ENCODE assay signal across 2 cellular contexts in genomic region chr22:20526305-20526627, GRCh38.
TF ChIP-seq lines count a peak whose summit lies in the region.

No MANE protein-coding gene starts in this region.

TF ChIP-seq in A549, 52 proteins besides CTCF, POLR2A, EP300 and RAD21:
- TF ChIP-seq POLR2AphosphoS2 (conservative IDR thresholded peaks at IDR 0.05; ENCODE audit: low read length), result no peak
- TF ChIP-seq HDAC2 (IDR thresholded peaks at IDR 0.05), result no peak

TF ChIP-seq in K562, 482 proteins besides CTCF, POLR2A, EP300 and RAD21:
- TF ChIP-seq PHF8 (IDR thresholded peaks at IDR 0.05; ENCODE audit: borderline replicate concordance, low read length), result 0 out of 2 replicates have a peak, but pooled peaks have one; percentile 9
- peak; percentile 57; the same call in 1 of the 2 replicates for TF ChIP-seq ZNF668 (CRISPR knock-in tag; IDR thresholded peaks at IDR 0.05)
- TF ChIP-seq ZNF696 (CRISPR knock-in tag; conservative IDR thresholded peaks at IDR 0.05), result 0 out of 2 replicates have a peak, but pooled peaks have one; percentile 43
- TF ChIP-seq MAZ (CRISPR knock-in tag; conservative IDR thresholded peaks at IDR 0.05 in 1 of 2, IDR thresholded peaks at IDR 0.05 in 1 of 2), result no peak
- no peak for TF ChIP-seq TOE1 (IDR thresholded peaks at IDR 0.05; ENCODE audit: borderline replicate concordance)
- 0 out of 2 replicates have a peak, but pooled peaks have one; percentile 54 for TF ChIP-seq TOE1 (CRISPR knock-in tag; IDR thresholded peaks at IDR 0.05; ENCODE audit: borderline replicate concordance, low read depth)
- no peak for TF ChIP-seq TAL1 (IDR thresholded peaks at IDR 0.05)
- 0 out of 2 replicates have a peak, but pooled peaks have one; percentile 69 for TF ChIP-seq TSC22D4 (tag; IDR thresholded peaks at IDR 0.05)
- TF ChIP-seq ZNF3 (CRISPR knock-in tag; IDR thresholded peaks at IDR 0.05), result peak; percentile 9; the same call in 1 of the 2 replicates
- TF ChIP-seq ZNF778 (CRISPR knock-in tag; IDR thresholded peaks at IDR 0.05), result no peak
- TF ChIP-seq WHSC1 (IDR thresholded peaks at IDR 0.05; ENCODE audit: low read length), result peak; percentile 35
- peak; percentile 66; the same call in 1 of the 2 replicates for TF ChIP-seq CHCHD3 (CRISPR knock-in tag; IDR thresholded peaks at IDR 0.05)
- peak; percentile 63; the same call in 1 of the 2 replicates for TF ChIP-seq PHTF2 (CRISPR knock-in tag; IDR thresholded peaks at IDR 0.05)
